Comparison of ENCODE assay signal across 8 cellular contexts in genomic region chr11:60193687-60194433, GRCh38. TPM values are rescaled to one million over a fixed set of nuclear protein-coding genes. Genes with fewer than 3 reads are reported as not detected.
DNase-seq lines count a peak whose midpoint lies in the region; ATAC-seq and TF ChIP-seq lines count a peak whose summit lies in the region.

No MANE protein-coding gene starts in this region.

- H3K36me3 ChIP-seq in BE2C (no peaks in the 10 kb centered on the region), NT2/D1 (ENCODE audit: insufficient read depth, insufficient read length, low read length) (no peaks in the 10 kb centered on the region), osteoblast (ENCODE audit: insufficient read depth, low read length) (no peaks in the 10 kb centered on the region)

- H3K4me3 ChIP-seq in BE2C (ENCODE audit: low read depth, low read length) (no peak overlapping the region), NT2/D1 (ENCODE audit: insufficient read length, low read depth) (no peak overlapping the region), osteoblast (ENCODE audit: insufficient read depth, low read length) (no peak overlapping the region)

- peak; percentile 85 for ATAC-seq in GM18870 (IDR thresholded peaks at IDR 0.05; ENCODE audit: unreplicated experiment)
- ATAC-seq in HG03196 (IDR thresholded peaks at IDR 0.05; ENCODE audit: unreplicated experiment): peak; percentile 91
- no peak for ATAC-seq in GM18861 (IDR thresholded peaks at IDR 0.05; ENCODE audit: unreplicated experiment)

- no peak overlapping the region for H3K9ac ChIP-seq in NT2/D1 (ENCODE audit: insufficient read length, low read depth)

- H2AFZ ChIP-seq in osteoblast (ENCODE audit: low read length): no peak overlapping the region

- H4K20me1 ChIP-seq in osteoblast (ENCODE audit: insufficient read depth, low read length): no peaks in the 10 kb centered on the region

- TF ChIP-seq CTCF in BE2C (IDR thresholded peaks at IDR 0.05; ENCODE audit: low read depth, low read length) (peak; percentile 82), osteoblast (IDR thresholded peaks at IDR 0.05; ENCODE audit: extremely low read depth, low read depth, low read length) (peak; percentile 70)

- H3K4me1 ChIP-seq in BE2C (no peaks in the 10 kb centered on the region), NT2/D1 (ENCODE audit: insufficient read depth, insufficient read length) (no peaks in the 10 kb centered on the region), osteoblast (ENCODE audit: insufficient read depth, low read length) (no peaks in the 10 kb centered on the region)

- H3K9me3 ChIP-seq in BE2C (no peaks in the 10 kb centered on the region), NT2/D1 (ENCODE audit: insufficient read depth, low read length) (peaks cover 8% of the 10 kb centered on the region), osteoblast (ENCODE audit: low read depth, low read length) (no peaks in the 10 kb centered on the region)

- DNase-seq in BE2C (peak; percentile 48), NT2/D1 (ENCODE audit: low read depth, low spot score) (peak; percentile 72), fibroblast of peridontal ligament (ENCODE audit: extremely low read depth) (peak; percentile 12), osteoblast (ENCODE audit: insufficient read length, low spot score, missing footprints) (peak; percentile 79)
- peak; percentile 78 for DNase-seq in activated CD8-positive, alpha-beta memory T cell treated with anti-CD3 and anti-CD28 coated beads, Interleukin-2, amount 50 U/mL, for 48 hours

- no peak overlapping the region for H3K27ac ChIP-seq in osteoblast (ENCODE audit: low read depth, low read length)

- no peaks in the 10 kb centered on the region for H3K79me2 ChIP-seq in osteoblast (ENCODE audit: insufficient read depth, low read length)

- no peak overlapping the region for H3K4me2 ChIP-seq in osteoblast (ENCODE audit: insufficient read depth, low read length)

- H3K27me3 ChIP-seq in BE2C: no peaks in the 10 kb centered on the region
- H3K27me3 ChIP-seq in NT2/D1 (ENCODE audit: insufficient read depth, insufficient read length): no peaks in the 10 kb centered on the region
- no peaks in the 10 kb centered on the region for H3K27me3 ChIP-seq in osteoblast (ENCODE audit: insufficient read depth, low read length)

RNA-seq across cellular contexts. Expression of gene MS4A6A, which starts 11.0 kb away (rescaled TPM):
- not detected for polyA plus RNA-seq in BE2C (2012; ENCODE audit: insufficient read depth, insufficient read length, low read depth)
- total RNA-seq in osteoblast: under 0.01 TPM in 1 of 2 replicates, not detected in the other

RNA-seq across cellular contexts. Expression of gene MS4A4E, which starts 49.1 kb away (rescaled TPM):
- 0.94 TPM for polyA plus RNA-seq in BE2C (2012; ENCODE audit: insufficient read depth, insufficient read length, low read depth)
- not detected in 2 replicates for total RNA-seq in osteoblast

Comparison
In these comparisons a context has a peak if more than half of its experiments do, and no peak if none do; other contexts are left out.
1. DNase-seq: peak in every context shown above with its lines; median percentile 79 in osteoblast; 78 in activated CD8-positive, alpha-beta memory T cell treated with anti-CD3 and anti-CD28 coated beads, Interleukin-2, amount 50 U/mL, for 48 hours; 72 in NT2/D1; 48 in BE2C; 12 in fibroblast of peridontal ligament.